ENCODE assay signal across 21 cellular contexts in the genomic region with DNA sequence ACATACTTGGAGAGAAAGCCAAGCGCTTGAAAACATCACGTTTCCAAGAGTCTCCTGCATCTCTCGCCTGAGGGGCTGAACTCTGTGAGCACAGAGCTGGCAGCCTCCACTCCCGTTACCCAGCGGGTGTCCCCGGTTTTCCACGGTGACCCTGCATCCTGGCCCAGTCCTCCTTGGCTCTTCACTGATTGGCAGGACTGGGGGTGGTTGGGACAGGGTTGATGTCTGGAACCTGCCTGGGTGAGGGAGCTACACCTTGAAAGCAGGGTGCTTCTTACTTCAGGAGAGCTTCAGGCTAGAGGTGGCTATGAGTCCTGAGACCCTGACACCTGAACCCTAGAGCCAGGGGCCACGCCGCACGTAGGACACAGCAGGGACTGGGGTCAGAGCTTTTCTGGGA.
DNase-seq lines count a peak whose midpoint lies in the region; ATAC-seq lines count a peak whose summit lies in the region.
"Had no signal": no experiment of that assay in that cellular context is flagged by ENCODE, and none has a peak within 500 bp of the region (broad histone marks: within the 10 kb centered on the region; RNA-seq: fewer than 3 reads in every experiment).

No MANE protein-coding gene starts in this region.

- H3K36me3 Mint-ChIP-seq in activated naive CD4-positive, alpha-beta T cell treated with anti-CD3 and anti-CD28 coated beads, Interleukin-2, amount 50 U/mL, for 72 hours, result no peaks in the 10 kb centered on the region
- H3K36me3 Mint-ChIP-seq: IgD-negative memory B cell had no signal

- H3K14ac ChIP-seq in neuronal stem cell (ENCODE audit: low read length), result no peak overlapping the region

- H3K56ac ChIP-seq in mesendoderm (ENCODE audit: low read length), result no peak overlapping the region

- H3K4ac ChIP-seq in neuronal stem cell (ENCODE audit: low read length), result no peak overlapping the region
- no peak overlapping the region for H3K4ac ChIP-seq in mesendoderm (ENCODE audit: low read depth, low read length)

- H3K27ac Mint-ChIP-seq in activated naive CD4-positive, alpha-beta T cell treated with anti-CD3 and anti-CD28 coated beads, Interleukin-2, amount 50 U/mL, for 72 hours, result peak overlapping the region in 1 of 2 donors; percentile 53
- H3K27ac Mint-ChIP-seq: CD8-positive, alpha-beta memory T cell; IgD-negative memory B cell had no signal

- no peak for ATAC-seq in activated naive CD4-positive, alpha-beta T cell treated with anti-CD3 and anti-CD28 coated beads, Interleukin-2, amount 50 U/mL, for 72 hours
- no peak for ATAC-seq in GM21423 (IDR thresholded peaks at IDR 0.05; ENCODE audit: unreplicated experiment)
- ATAC-seq: Right ventricle myocardium inferior had no signal

- H3K27me3 ChIP-seq in neuronal stem cell (ENCODE audit: control insufficient read depth in 3 of 3, insufficient read depth in 3 of 3, low read depth in 1 of 3, low read length in 3 of 3) (peaks cover 0 to 3% (median 0%) of the 10 kb centered on the region in 3 experiments), mesendoderm (ENCODE audit: insufficient read depth, low read length, poor library complexity) (no peaks in the 10 kb centered on the region)

- H2BK120ac ChIP-seq in neuronal stem cell (ENCODE audit: low read depth, low read length) (no peak overlapping the region), mesendoderm (ENCODE audit: low read depth, low read length) (no peak overlapping the region)

- H3K4me1 ChIP-seq in neuronal stem cell (ENCODE audit: control insufficient read depth in 2 of 2, insufficient read depth in 1 of 2, low read depth in 1 of 2, low read length in 2 of 2) (peaks cover 0 to 14% of the 10 kb centered on the region in 2 donors), mesendoderm (ENCODE audit: control insufficient read depth, low read depth, low read length) (peaks cover 8% of the 10 kb centered on the region)

- H2AK5ac ChIP-seq in neuronal stem cell (ENCODE audit: low read depth, low read length), result peak overlapping the region; percentile 12
- no peak overlapping the region for H2AK5ac ChIP-seq in mesendoderm (ENCODE audit: low read length)

- no peak overlapping the region for H2BK15ac ChIP-seq in neuronal stem cell (ENCODE audit: low read length)
- H2BK15ac ChIP-seq in mesendoderm (replicated peaks; ENCODE audit: low read depth), result no peak overlapping the region

- WGBS in neuronal stem cell (ENCODE audit: extremely low coverage in 2 of 2, insufficient read length in 2 of 2, insufficient replicate concordance in 1 of 2), 2 donors, result no CpG with 5 or more reads among the region's 10 CpGs
- WGBS in mesendoderm (ENCODE audit: extremely low coverage, insufficient coverage, low lambda C conversion rate), result no CpG with 5 or more reads among the region's 10 CpGs

- H3K9ac ChIP-seq in neuronal stem cell (ENCODE audit: low read depth, low read length, poor library complexity), result no peak overlapping the region
- no peak overlapping the region for H3K9ac ChIP-seq in mesendoderm (ENCODE audit: low read length)

- no peak overlapping the region for H3K4me3 ChIP-seq in neuronal stem cell (ENCODE audit: low read length in 2 of 2)
- no peak overlapping the region for H3K4me3 ChIP-seq in mesendoderm (ENCODE audit: low read length)

- peak overlapping the region; percentile 6 for H3K23ac ChIP-seq in neuronal stem cell (ENCODE audit: low read depth, low read length, poor library complexity)
- H3K23ac ChIP-seq in mesendoderm (ENCODE audit: low read length), result no peak overlapping the region

- peak; percentile 1 for DNase-seq in activated naive CD4-positive, alpha-beta T cell treated with anti-CD3 and anti-CD28 coated beads, Interleukin-2, amount 50 U/mL, for 16 hours
- no peak for DNase-seq in activated naive CD4-positive, alpha-beta T cell treated with anti-CD3 and anti-CD28 coated beads, Interleukin-2, amount 50 U/mL, for 72 hours (ENCODE audit: low spot score in 2 of 2)
- DNase-seq in cerebellum (ENCODE audit: low spot score), result peak; percentile 12
- no peak for DNase-seq in neuronal stem cell (ENCODE audit: low spot score)
- DNase-seq in cerebellar cortex (ENCODE audit: low spot score), result no peak
- no peak for DNase-seq in mesendoderm
- DNase-seq: 8988T; C1 segment of cervical spinal cord; Calu3; CD8-positive, alpha-beta memory T cell; DMS79; H7; NCI-H1105 treated with DMSO at 0.1 percent for 48 hours; NCI-H2029 treated with DMSO at 0.1 percent for 48 hours; NCI-H446; NCI-H526 treated with DMSO at 0.1 percent for 48 hours; OCI-M1 had no signal

- H3K27ac ChIP-seq in neuronal stem cell (replicated peaks; ENCODE audit: low read length) (no peak overlapping the region), temporal lobe (ENCODE audit: low read depth, low read length) (peak overlapping the region; percentile 17), mesendoderm (ENCODE audit: low read depth, low read length) (no peak overlapping the region)

- H3K4me2 ChIP-seq in neuronal stem cell (ENCODE audit: insufficient read depth, low read length, poor library complexity, severe bottlenecking) (no peak overlapping the region), mesendoderm (ENCODE audit: low read length) (no peak overlapping the region)

- H2BK5ac ChIP-seq in neuronal stem cell (ENCODE audit: low read length), result no peak overlapping the region
- H2BK5ac ChIP-seq in mesendoderm (ENCODE audit: low read length), result no peak overlapping the region

- H3K18ac ChIP-seq in neuronal stem cell (ENCODE audit: low read length) (peak overlapping the region; percentile 72), mesendoderm (ENCODE audit: low read length) (no peak overlapping the region)

- H2BK12ac ChIP-seq in neuronal stem cell (ENCODE audit: low read length), result no peak overlapping the region

- H4K5ac ChIP-seq in mesendoderm (ENCODE audit: low read length), result no peak overlapping the region

- H4K8ac ChIP-seq in neuronal stem cell (ENCODE audit: low read depth, low read length) (no peak overlapping the region), mesendoderm (ENCODE audit: low read depth, low read length) (no peak overlapping the region)

- no peak overlapping the region for H2AFZ ChIP-seq in neuronal stem cell (ENCODE audit: low read length)

- no peaks in the 10 kb centered on the region for H3K79me2 ChIP-seq in mesendoderm (ENCODE audit: control insufficient read depth, insufficient read depth, low read length)

- no peaks in the 10 kb centered on the region for H3K9me3 Mint-ChIP-seq in activated naive CD4-positive, alpha-beta T cell treated with anti-CD3 and anti-CD28 coated beads, Interleukin-2, amount 50 U/mL, for 72 hours
- H3K9me3 Mint-ChIP-seq: CD8-positive, alpha-beta memory T cell; IgD-negative memory B cell had no signal

- H3K79me1 ChIP-seq in neuronal stem cell (ENCODE audit: low read depth, low read length), result no peaks in the 10 kb centered on the region
- H3K79me1 ChIP-seq in mesendoderm (ENCODE audit: low read length), result no peaks in the 10 kb centered on the region

- peaks cover 0 to 3% of the 10 kb centered on the region in 2 donors for H3K9me3 ChIP-seq in neuronal stem cell (replicated peaks in 1 of 2; ENCODE audit: control insufficient read depth in 2 of 2, insufficient read depth in 1 of 2, low read depth in 1 of 2, low read length in 2 of 2)

- H4K91ac ChIP-seq in neuronal stem cell (ENCODE audit: low read depth, low read length, poor library complexity), result no peak overlapping the region

- H3K36me3 ChIP-seq in neuronal stem cell (replicated peaks in 1 of 2; ENCODE audit: control insufficient read depth in 2 of 2, insufficient read depth in 2 of 2, low read length in 2 of 2) (no peaks in the 10 kb centered on the region), mesendoderm (ENCODE audit: control insufficient read depth, insufficient read depth, low read length) (no peaks in the 10 kb centered on the region)

Comparison
In these comparisons a context has a peak if more than half of its experiments do, and no peak if none do; other contexts are left out.
1. DNase-seq: peak in activated naive CD4-positive, alpha-beta T cell treated with anti-CD3 and anti-CD28 coated beads, Interleukin-2, amount 50 U/mL, for 16 hours (single experiment) and cerebellum (single experiment); none in activated naive CD4-positive, alpha-beta T cell treated with anti-CD3 and anti-CD28 coated beads, Interleukin-2, amount 50 U/mL, for 72 hours (0 of 2), neuronal stem cell (single experiment), cerebellar cortex (single experiment) and mesendoderm (single experiment).